In genomic region chr22:46561435-46561905, GRCh38 we compare ENCODE assay signal across 1 cellular context.
TF ChIP-seq lines count a peak whose summit lies in the region.

No MANE protein-coding gene starts in this region.

TF ChIP-seq in HepG2, 621 proteins besides CTCF, POLR2A, EP300 and RAD21 (continued from another document):
- TF ChIP-seq HNF1B (CRISPR knock-in tag; IDR thresholded peaks at IDR 0.05): no peak
- TF ChIP-seq BCLAF1 (IDR thresholded peaks at IDR 0.05): no peak
- TF ChIP-seq HDAC1 (CRISPR knock-in tag; IDR thresholded peaks at IDR 0.05): 0 out of 2 replicates have a peak, but pooled peaks have one; percentile 28
- no peak for TF ChIP-seq ZNF121 (CRISPR knock-in tag; IDR thresholded peaks at IDR 0.05)
- TF ChIP-seq ZMYM4 (CRISPR knock-in tag; IDR thresholded peaks at IDR 0.05): 0 out of 2 replicates have a peak, but pooled peaks have one; percentile 35
- TF ChIP-seq XRCC5 (optimal IDR thresholded peaks at IDR 0.05; ENCODE audit: low read length): no peak
- no peak for TF ChIP-seq ZNF451 (CRISPR knock-in tag; IDR thresholded peaks at IDR 0.05)
- TF ChIP-seq SALL2 (CRISPR knock-in tag; IDR thresholded peaks at IDR 0.05): no peak
- no peak for TF ChIP-seq ZNF652 (CRISPR knock-in tag; IDR thresholded peaks at IDR 0.05; ENCODE audit: borderline replicate concordance, low read depth)
- TF ChIP-seq CEBPZ (IDR thresholded peaks at IDR 0.05; ENCODE audit: low read length): no peak
- no peak for TF ChIP-seq ZFP41 (CRISPR knock-in tag; IDR thresholded peaks at IDR 0.05; ENCODE audit: borderline replicate concordance)
